Comparison of ENCODE assay signal across 11 cellular contexts in the genomic region with DNA sequence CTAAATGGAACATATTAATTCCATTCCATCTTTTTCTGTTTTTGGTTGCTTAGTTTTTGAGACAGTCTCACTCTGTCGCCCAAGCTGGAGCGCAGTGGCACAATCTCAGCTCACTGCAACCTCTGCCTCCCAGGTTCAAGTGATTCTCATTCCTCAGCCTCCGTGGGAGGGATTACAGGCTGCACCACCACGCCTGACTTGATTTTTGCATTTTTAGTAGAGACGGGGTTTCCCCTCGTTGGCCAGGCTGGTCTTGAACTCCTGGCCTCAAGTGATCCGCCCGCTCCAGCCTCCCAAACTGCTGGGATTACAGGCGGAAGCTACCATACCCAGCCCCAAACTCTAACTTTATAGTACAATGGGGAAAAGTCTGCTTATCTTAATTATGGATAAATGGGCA. TPM values are rescaled to one million over a fixed set of nuclear protein-coding genes. Genes with fewer than 3 reads are reported as not detected.
DNase-seq lines count a peak whose midpoint lies in the region; ATAC-seq, FAIRE-seq and TF ChIP-seq lines count a peak whose summit lies in the region.
"Had no signal": no experiment of that assay in that cellular context is flagged by ENCODE, and none has a peak within 500 bp of the region (broad histone marks: within the 10 kb centered on the region; RNA-seq: fewer than 3 reads in every experiment).

No MANE protein-coding gene starts in this region.

- RAD21 ChIA-PET in GM12878 (lab: Charles Lee; ENCODE audit: unreplicated experiment): interaction anchor here (1.9 kb wide), 2 partner anchors 9 to 67 kb away, joined by 5 read pairs; no protein-coding TSS in a partner anchor

- H3K27ac Mint-ChIP-seq in MCF 10A (ENCODE audit: low read depth, unreplicated experiment): peak overlapping the region; percentile 47
- H3K27ac Mint-ChIP-seq in stimulated activated naive CD8-positive, alpha-beta T cell treated with anti-CD3 and anti-CD28 coated beads, Interleukin-15, Interleukin-2, amounts not matched to agents 100 ng/mL and 50 ng/mL, for 24 hours: peak overlapping the region; percentile 52

- H3K79me2 ChIP-seq in mammary epithelial cell (ENCODE audit: insufficient read depth, low read length) (peaks cover 99% of the 10 kb centered on the region), GM12878 (ENCODE audit: control insufficient read depth, insufficient read depth, low read length) (peaks cover 99% of the 10 kb centered on the region)

- H3K4me1 ChIP-seq in mammary epithelial cell (ENCODE audit: insufficient read depth, low read length): peaks cover 4% of the 10 kb centered on the region
- peaks cover 5% of the 10 kb centered on the region; the same call in 1 of the 2 replicates for H3K4me1 ChIP-seq in GM12878 (ENCODE audit: control insufficient read depth, insufficient read depth, low read length)
- H3K4me1 ChIP-seq: SJSA1 had no signal

- no peak overlapping the region for H3K4me3 Mint-ChIP-seq in MCF 10A (ENCODE audit: unreplicated experiment)
- H3K4me3 Mint-ChIP-seq in stimulated activated naive CD8-positive, alpha-beta T cell treated with anti-CD3 and anti-CD28 coated beads, Interleukin-15, Interleukin-2, amounts not matched to agents 100 ng/mL and 50 ng/mL, for 24 hours: peak overlapping the region; percentile 35

- H3K9me3 Mint-ChIP-seq in MCF 10A (ENCODE audit: unreplicated experiment): no peaks in the 10 kb centered on the region
- no peaks in the 10 kb centered on the region for H3K9me3 Mint-ChIP-seq in stimulated activated naive CD8-positive, alpha-beta T cell treated with anti-CD3 and anti-CD28 coated beads, Interleukin-15, Interleukin-2, amounts not matched to agents 100 ng/mL and 50 ng/mL, for 24 hours

- no peak overlapping the region for H3K4me2 ChIP-seq in mammary epithelial cell (ENCODE audit: insufficient read depth, low read depth, low read length)
- no peak overlapping the region; the same call in 1 of the 2 replicates for H3K4me2 ChIP-seq in GM12878 (ENCODE audit: control insufficient read depth, insufficient read depth)

- H3K9me3 ChIP-seq in mammary epithelial cell (replicated peaks; ENCODE audit: insufficient read depth, low read length) (no peaks in the 10 kb centered on the region), GM12878 (replicated peaks; ENCODE audit: control insufficient read depth, insufficient read depth, low read length) (no peaks in the 10 kb centered on the region)
- H3K9me3 ChIP-seq: esophagus muscularis mucosa, SJSA1 had no signal

- TF ChIP-seq CTCF in MCF 10A (IDR thresholded peaks at IDR 0.05; ENCODE audit: unreplicated experiment) (no peak), mammary epithelial cell (conservative IDR thresholded peaks at IDR 0.05 in 1 of 2, IDR thresholded peaks at IDR 0.05 in 1 of 2; ENCODE audit: extremely low read depth in 1 of 2, insufficient read depth in 1 of 2, low read depth in 1 of 2, low read length in 2 of 2) (no peak), GM12878 (IDR thresholded peaks at IDR 0.05 in 2 of 3, conservative IDR thresholded peaks at IDR 0.05 in 1 of 3; ENCODE audit: control insufficient read depth in 2 of 3, extremely low read depth in 1 of 3, insufficient read depth in 1 of 3, low read depth in 3 of 3, low read length in 3 of 3) (no peak)

- H3K27ac ChIP-seq in mammary epithelial cell (ENCODE audit: insufficient read depth, low read depth, low read length): no peak overlapping the region
- no peak overlapping the region for H3K27ac ChIP-seq in GM12878 (ENCODE audit: control insufficient read depth, insufficient read depth)
- H3K27ac ChIP-seq: SJSA1 had no signal

- SMC1A ChIA-PET in GM12878 (lab: Charles Lee; ENCODE audit: uncharacterized antibody, unreplicated experiment): interaction anchor here (1.1 to 4.1 kb wide), 3 partner anchors 8 to 69 kb away, joined by 3 to 39 read pairs (median 3); no protein-coding TSS in a partner anchor

- H3K36me3 Mint-ChIP-seq in MCF 10A (ENCODE audit: insufficient read depth, unreplicated experiment): peaks cover 60% of the 10 kb centered on the region
- H3K36me3 Mint-ChIP-seq in stimulated activated naive CD8-positive, alpha-beta T cell treated with anti-CD3 and anti-CD28 coated beads, Interleukin-15, Interleukin-2, amounts not matched to agents 100 ng/mL and 50 ng/mL, for 24 hours (ENCODE audit: low read depth): peaks cover 71% of the 10 kb centered on the region

- intact Hi-C loops in MCF 10A (cut with micrococcal nuclease) (no loop called here), mammary epithelial cell (cut with micrococcal nuclease) (no loop called here), GM12878 (cut with micrococcal nuclease; ENCODE audit: unreplicated experiment) (no loop called here), left colon (cut with DNase I, micrococcal nuclease) (loop anchor here in 1 of 2 donors (10.0 kb wide), 1 partner anchor 78 kb away; no protein-coding TSS in a partner anchor)

- no peak for TF ChIP-seq RAD21 in GM12878 (IDR thresholded peaks at IDR 0.05; ENCODE audit: insufficient read depth, low read depth, low read length)

- no peak for DNase-seq in MCF 10A (ENCODE audit: unreplicated experiment)
- no peak for DNase-seq in mammary epithelial cell
- no peak for DNase-seq in GM12878 (ENCODE audit: low read depth, low spot score)
- no peak for DNase-seq in NCI-H510A treated with DMSO at 0.1 percent for 48 hours (lab: John Stamatoyannopoulos, UW)
- DNase-seq in left colon: no peak
- DNase-seq: activated CD8-positive, alpha-beta memory T cell treated with anti-CD3 and anti-CD28 coated beads for 24 hours had no signal

- H3K27me3 Mint-ChIP-seq in MCF 10A (ENCODE audit: insufficient read depth, unreplicated experiment): no peaks in the 10 kb centered on the region
- H3K27me3 Mint-ChIP-seq in stimulated activated naive CD8-positive, alpha-beta T cell treated with anti-CD3 and anti-CD28 coated beads, Interleukin-15, Interleukin-2, amounts not matched to agents 100 ng/mL and 50 ng/mL, for 24 hours: no peaks in the 10 kb centered on the region

- BruUV-seq in MCF 10A (replicated peaks; lab: Mats Ljungman, UMichigan): no TSS peak
- BruUV-seq in mammary epithelial cell (replicated peaks; lab: Mats Ljungman, UMichigan): no TSS peak
- no TSS peak for BruUV-seq in GM12878 (replicated peaks; lab: Mats Ljungman, UMichigan)

- no peak for TF ChIP-seq POLR2A in GM12878 (IDR thresholded peaks at IDR 0.05; ENCODE audit: low read depth, low read length)

- H3K9ac ChIP-seq in mammary epithelial cell (ENCODE audit: insufficient read depth, low read length) (no peak overlapping the region), GM12878 (ENCODE audit: control insufficient read depth, insufficient read depth, low read length) (no peak overlapping the region)

- peak; percentile 38 for FAIRE-seq in GM12878 (lab: Jason Lieb, UNC)

- H3K4me1 Mint-ChIP-seq in MCF 10A (ENCODE audit: insufficient read depth, unreplicated experiment): peaks cover 41% of the 10 kb centered on the region
- H3K4me1 Mint-ChIP-seq in stimulated activated naive CD8-positive, alpha-beta T cell treated with anti-CD3 and anti-CD28 coated beads, Interleukin-15, Interleukin-2, amounts not matched to agents 100 ng/mL and 50 ng/mL, for 24 hours (ENCODE audit: low read depth): peaks cover 94% of the 10 kb centered on the region

- H3K27me3 ChIP-seq in mammary epithelial cell (ENCODE audit: insufficient read depth, low read length) (no peaks in the 10 kb centered on the region), GM12878 (replicated peaks in 1 of 2; ENCODE audit: control insufficient read depth in 2 of 2, insufficient read depth in 2 of 2, low read length in 1 of 2) (no peaks in the 10 kb centered on the region)
- H3K27me3 ChIP-seq: esophagus muscularis mucosa, SJSA1 had no signal

- peak; percentile 58 for ATAC-seq in HG02678 (IDR thresholded peaks at IDR 0.05; ENCODE audit: unreplicated experiment)
- peak; percentile 52 for ATAC-seq in GM12878
- ATAC-seq in left colon: no peak
- ATAC-seq in HG03135 (IDR thresholded peaks at IDR 0.05; ENCODE audit: unreplicated experiment): no peak

- in situ Hi-C loops in mammary epithelial cell (cut with MboI; ENCODE audit: low sequenced_read_pairs in 2 of 2) (no loop called here), GM12878 (cut with MboI) (no loop called here)

- H3K4me3 ChIP-seq in mammary epithelial cell (replicated peaks in 1 of 3; ENCODE audit: insufficient read depth in 1 of 3, low read depth in 2 of 3, low read length in 3 of 3) (no peak overlapping the region), GM12878 (0 out of 2 replicates have a peak overlapping the region, but pooled peaks have one; percentile 5)
- H3K4me3 ChIP-seq: esophagus muscularis mucosa, SJSA1 had no signal

- CTCF ChIA-PET in MCF 10A (lab: Yijun Ruan, JAX) (interaction anchor here (0.6 to 0.9 kb wide), 2 partner anchors 25 to 67 kb away, joined by 3 read pairs; no protein-coding TSS in a partner anchor), mammary epithelial cell (lab: Charles Lee; ENCODE audit: low non-redundant PET) (no interaction called here), GM12878 (lab: Yijun Ruan, JAX) (interaction anchor here (1.2 to 4.9 kb wide), 3 partner anchors 8 to 66 kb away, joined by 4 to 49 read pairs (median 19); a partner anchor contains a TSS)

- WGBS in mammary epithelial cell (ENCODE audit: low coverage, missing lambda C conversion rate): 84% methylated on average over 7 of the region's 9 CpGs
- 29% methylated on average over 9 of the region's 9 CpGs for WGBS in GM12878 (ENCODE audit: insufficient coverage, insufficient replicate concordance, low lambda C conversion rate, missing lambda C conversion rate)

- H4K20me1 ChIP-seq in mammary epithelial cell (ENCODE audit: insufficient read depth, low read length): peaks cover 40% of the 10 kb centered on the region
- H4K20me1 ChIP-seq in GM12878 (ENCODE audit: control insufficient read depth, insufficient read depth): peaks cover 9% of the 10 kb centered on the region; the same call in 1 of the 2 replicates

- dilution Hi-C loops in mammary epithelial cell (cut with HindIII; ENCODE audit: low sequenced_read_pairs): no loop called here

- H3K36me3 ChIP-seq in mammary epithelial cell (ENCODE audit: insufficient read depth, low read length) (peaks cover 4% of the 10 kb centered on the region), GM12878 (ENCODE audit: control insufficient read depth in 2 of 2, insufficient read depth in 2 of 2, low read length in 1 of 2) (peaks cover 0 to 39% of the 10 kb centered on the region in 2 experiments)

- H2AFZ ChIP-seq in mammary epithelial cell (ENCODE audit: low read depth, low read length) (no peak overlapping the region), GM12878 (ENCODE audit: control insufficient read depth, low read depth, low read length) (no peak overlapping the region)

- TF ChIP-seq EP300 in GM12878 (IDR thresholded peaks at IDR 0.05; ENCODE audit: borderline replicate concordance in 1 of 2, control insufficient read depth in 1 of 2, low read depth in 2 of 2, low read length in 2 of 2): no peak

- POLR2A ChIA-PET in MCF 10A (lab: Yijun Ruan, JAX): interaction anchor here (0.9 to 3.2 kb wide), 3 partner anchors 9 to 67 kb away, joined by 3 to 32 read pairs (median 10); no protein-coding TSS in a partner anchor
- POLR2A ChIA-PET in GM12878 (lab: Charles Lee): interaction anchor here (0.9 to 4.4 kb wide), 2 partner anchors 66 to 97 kb away, joined by 3 to 18 read pairs; no protein-coding TSS in a partner anchor

RNA-seq across cellular contexts. Expression of a gene that starts 11.2 kb away (rescaled TPM):
- 190 and 308 TPM in 2 replicates for total RNA-seq in MCF 10A (2022)
- 100 to 1,000 TPM in 1 of 2 donors, 10 to 100 TPM in 1; 13.5 to 251 TPM for total RNA-seq in mammary epithelial cell
- polyA plus RNA-seq in mammary epithelial cell: 42.5 TPM
- polyA minus RNA-seq in mammary epithelial cell: 32.3 TPM
- 220 and 228 TPM in 2 replicates for total RNA-seq in GM12878 (2013; cell fraction: nucleolus; rRNA removed)
- 76.6 and 85.1 TPM in 2 replicates for total RNA-seq in GM12878 (2014; rRNA removed)
- 94.6 and 107 TPM in 2 replicates for total RNA-seq in GM12878 (2014; rRNA removed; fragmentation: Illumina TruSeq; extraction: Trizol)
- total RNA-seq in GM12878 (2021): 310 and 343 TPM in 2 replicates
- polyA plus RNA-seq in GM12878 (2011; ENCODE audit: low read depth): 157 TPM
- polyA plus RNA-seq in GM12878 (2011; rRNA removed): 147 and 165 TPM in 2 replicates
- polyA plus RNA-seq in GM12878 (2011; cell fraction: cytosol; rRNA removed): 57.8 and 65.7 TPM in 2 replicates
- 206 and 249 TPM in 2 replicates for polyA plus RNA-seq in GM12878 (2011; cell fraction: nucleus; rRNA removed)
- 297 and 336 TPM in 2 replicates for polyA plus RNA-seq in GM12878 (2012)
- polyA plus RNA-seq in GM12878 (2014; fragmentation: Illumina TruSeq; extraction: Trizol): 882 and 1,219 TPM in 2 replicates
- 100 to 1,000 TPM; 183 to 313 TPM for polyA plus RNA-seq in GM12878 (2014; fragmentation: Nextera tagmentation; extraction: Ambion mirVana)
- polyA plus RNA-seq in GM12878 (2014; rRNA removed): 218 and 247 TPM in 2 replicates
- polyA plus RNA-seq in GM12878 (2016; fragmentation: Nextera tagmentation; extraction: Ambion mirVana): 100 to 1,000 TPM; 390 to 455 TPM
- polyA minus RNA-seq in GM12878 (2011; rRNA and poly(A)+ RNA removed): 35.1 and 39.9 TPM in 2 replicates
- 41.8 and 46.3 TPM in 2 replicates for polyA minus RNA-seq in GM12878 (2011; cell fraction: cytosol; rRNA and poly(A)+ RNA removed)
- polyA minus RNA-seq in GM12878 (2011; cell fraction: nucleus; rRNA and poly(A)+ RNA removed): 48.7 and 119 TPM in 2 replicates
- total RNA-seq in left colon: 100 to 1,000 TPM; 108 to 151 TPM

Comparison
In these comparisons a context has a peak if more than half of its experiments do, and no peak if none do; other contexts are left out.
1. ATAC-seq: peak in HG02678 (single experiment) and GM12878 (single experiment); none in left colon (single experiment) and HG03135 (single experiment).